Comparison of ENCODE assay signal across 8 cellular contexts in the genomic region with DNA sequence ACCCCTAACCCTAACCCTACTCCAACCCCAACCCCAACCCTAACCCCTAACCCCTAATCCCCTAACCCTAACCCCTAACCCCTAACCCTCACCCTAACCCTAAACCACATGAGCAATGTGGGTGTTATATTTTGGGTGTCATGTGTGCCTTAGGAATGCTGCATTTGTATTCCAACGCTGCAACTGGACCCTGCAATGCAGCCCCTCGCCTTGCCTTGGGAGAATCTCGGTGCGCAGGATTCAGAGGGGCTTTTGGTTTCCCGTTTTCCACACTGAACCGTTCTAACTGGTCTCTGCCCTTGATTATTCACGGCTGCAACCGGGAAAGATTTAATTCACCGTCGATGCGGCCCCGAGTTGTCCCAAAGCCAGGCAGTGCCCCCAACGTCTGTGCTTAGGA. TPM values are rescaled to one million over a fixed set of nuclear protein-coding genes. Genes with fewer than 3 reads are reported as not detected.
DNase-seq lines count a peak whose midpoint lies in the region; ATAC-seq, FAIRE-seq and TF ChIP-seq lines count a peak whose summit lies in the region.
"Not testable (repeated sequence)": the region's sequence is repeated elsewhere in the genome, so short reads cannot be mapped to it uniquely, and the experiment has no call there.
"Had no signal": no experiment of that assay in that cellular context is flagged by ENCODE, and none has a peak within 500 bp of the region (broad histone marks: within the 10 kb centered on the region; RNA-seq: fewer than 3 reads in every experiment).

No MANE protein-coding gene starts in this region.

- 70% methylated on average over 7 of the region's 13 CpGs for WGBS in SK-N-SH (ENCODE audit: low lambda C conversion rate)

- peak overlapping the region; percentile 58 for H3K4me3 Mint-ChIP-seq in CD8-positive, alpha-beta T cell
- H3K4me3 Mint-ChIP-seq in astrocyte (ENCODE audit: unreplicated experiment) = not testable (repeated sequence)

- not testable (repeated sequence) for H3K4me3 ChIP-seq in CD8-positive, alpha-beta T cell (ENCODE audit: low read depth, low read length)
- H3K4me3 ChIP-seq in HL-60 (replicated peaks; ENCODE audit: insufficient read depth, low read length) (peak overlapping the region; percentile 29), SK-N-SH (ENCODE audit: low read depth in 2 of 2, low read length in 1 of 2) (peak overlapping the region in 1 of 2 experiments; percentile 12; a peak in 2 of 4 replicates), astrocyte (ENCODE audit: insufficient read depth, low read depth, low read length) (peak overlapping the region; percentile 42), dorsolateral prefrontal cortex (peak overlapping the region in 41 of 59 donors; percentile 7 to 60 (median 40)), iPS-11a (ENCODE audit: low read depth, low read length) (peak overlapping the region; percentile 24), osteoblast (ENCODE audit: insufficient read depth, low read length) (peak overlapping the region; percentile 45)

- intact Hi-C loops in CD8-positive, alpha-beta T cell (cut with DNase I, micrococcal nuclease); dorsolateral prefrontal cortex (cut with DNase I): not testable (repeated sequence)

- not testable (repeated sequence) for H3K79me2 ChIP-seq in SK-N-SH (ENCODE audit: insufficient read depth); astrocyte (ENCODE audit: insufficient read depth, low read length); osteoblast (ENCODE audit: insufficient read depth, low read length)

- POLR2A ChIA-PET in CD8-positive, alpha-beta T cell (lab: Charles Lee); SK-N-SH (lab: Yijun Ruan, JAX): not testable (repeated sequence)

- H3K9me3 ChIP-seq in CD8-positive, alpha-beta T cell (ENCODE audit: low read length); SK-N-SH; astrocyte (ENCODE audit: insufficient read depth, low read depth, low read length); osteoblast (ENCODE audit: low read depth, low read length): not testable (repeated sequence)

- not testable (repeated sequence) for DNase-seq in CD8-positive, alpha-beta T cell; HL-60 (ENCODE audit: low read depth in 1 of 2, low spot score in 1 of 2); astrocyte (ENCODE audit: low read depth); dorsolateral prefrontal cortex; osteoblast (ENCODE audit: insufficient read length, low spot score, missing footprints)
- peak; percentile 0 for DNase-seq in SK-N-SH

- not testable (repeated sequence) for TF ChIP-seq CTCF in CD8-positive, alpha-beta T cell (IDR thresholded peaks at IDR 0.05); HL-60 (IDR thresholded peaks at IDR 0.05; ENCODE audit: insufficient read depth, low read length); SK-N-SH (IDR thresholded peaks at IDR 0.05); astrocyte (IDR thresholded peaks at IDR 0.05; ENCODE audit: insufficient read depth, low read depth, low read length); dorsolateral prefrontal cortex (IDR thresholded peaks at IDR 0.05 in 54 of 56, conservative IDR thresholded peaks at IDR 0.05 in 2 of 56; ENCODE audit: low read depth in 1 of 56, partially characterized antibody in 56 of 56); osteoblast (IDR thresholded peaks at IDR 0.05; ENCODE audit: extremely low read depth, low read depth, low read length)

- CTCF ChIA-PET in CD8-positive, alpha-beta T cell (lab: Charles Lee); SK-N-SH (lab: Yijun Ruan, JAX): not testable (repeated sequence)

- ATAC-seq in CD8-positive, alpha-beta T cell = not testable (repeated sequence)

- not testable (repeated sequence) for H3K27ac ChIP-seq in CD8-positive, alpha-beta T cell (ENCODE audit: low read depth, low read length); HL-60 (replicated peaks); SK-N-SH (ENCODE audit: low read depth in 2 of 2, low read length in 1 of 2); astrocyte (ENCODE audit: low read depth, low read length); osteoblast (ENCODE audit: low read depth, low read length)
- H3K27ac ChIP-seq in dorsolateral prefrontal cortex = peak overlapping the region in 1 of 59 donors; percentile 48

- H3K9me3 Mint-ChIP-seq in CD8-positive, alpha-beta T cell; astrocyte (ENCODE audit: unreplicated experiment): not testable (repeated sequence)

- H3K27me3 ChIP-seq in CD8-positive, alpha-beta T cell (ENCODE audit: insufficient read depth, low read length); HL-60 (ENCODE audit: insufficient read depth, poor library complexity, severe bottlenecking); SK-N-SH (ENCODE audit: insufficient read depth); astrocyte (ENCODE audit: insufficient read depth, low read length); dorsolateral prefrontal cortex; osteoblast (ENCODE audit: insufficient read depth, low read length): not testable (repeated sequence)

- not testable (repeated sequence) for TF ChIP-seq RAD21 in SK-N-SH (IDR thresholded peaks at IDR 0.05; ENCODE audit: low read length)

- not testable (repeated sequence) for TF ChIP-seq EP300 in SK-N-SH (IDR thresholded peaks at IDR 0.05; ENCODE audit: borderline replicate concordance in 1 of 2, low read depth in 1 of 2, low read length in 1 of 2)

- not testable (repeated sequence) for H3K36me3 Mint-ChIP-seq in CD8-positive, alpha-beta T cell; astrocyte (ENCODE audit: low read depth, unreplicated experiment)

- H3K4me1 ChIP-seq in CD8-positive, alpha-beta T cell (ENCODE audit: insufficient read depth, low read length); SK-N-SH (ENCODE audit: control insufficient read depth in 1 of 2, insufficient read depth in 2 of 2, low read depth in 1 of 2, low read length in 1 of 2); astrocyte (ENCODE audit: insufficient read depth, low read length); osteoblast (ENCODE audit: insufficient read depth, low read length): not testable (repeated sequence)

- H3K27me3 Mint-ChIP-seq in CD8-positive, alpha-beta T cell (ENCODE audit: low read depth); astrocyte (ENCODE audit: low read depth, unreplicated experiment): not testable (repeated sequence)

- H4K20me1 ChIP-seq in SK-N-SH (ENCODE audit: insufficient read depth); astrocyte (ENCODE audit: insufficient read depth, low read length); osteoblast (ENCODE audit: insufficient read depth, low read length): not testable (repeated sequence)

- H3K9ac ChIP-seq in SK-N-SH; astrocyte (ENCODE audit: low read length): not testable (repeated sequence)

- not testable (repeated sequence) for H3K4me2 ChIP-seq in SK-N-SH; astrocyte (ENCODE audit: low read length); osteoblast (ENCODE audit: insufficient read depth, low read length)

- H3K9me2 ChIP-seq in SK-N-SH = not testable (repeated sequence)

- not testable (repeated sequence) for H3K4me1 Mint-ChIP-seq in CD8-positive, alpha-beta T cell (ENCODE audit: low read depth); astrocyte (ENCODE audit: low read depth, unreplicated experiment)

- H3F3A ChIP-seq in SK-N-SH (replicated peaks; ENCODE audit: insufficient read depth) = not testable (repeated sequence)

- not testable (repeated sequence) for H3K36me3 ChIP-seq in CD8-positive, alpha-beta T cell (ENCODE audit: insufficient read depth, low read length); SK-N-SH (replicated peaks in 1 of 2; ENCODE audit: control insufficient read depth in 1 of 2, insufficient read depth in 2 of 2, low read length in 1 of 2); astrocyte (ENCODE audit: insufficient read depth, low read length); osteoblast (ENCODE audit: insufficient read depth, low read length)

- H2AFZ ChIP-seq in SK-N-SH (ENCODE audit: low read depth); astrocyte (ENCODE audit: low read depth, low read length); osteoblast (ENCODE audit: low read length): not testable (repeated sequence)

- H3K27ac Mint-ChIP-seq in CD8-positive, alpha-beta T cell; astrocyte (ENCODE audit: unreplicated experiment): not testable (repeated sequence)

- not testable (repeated sequence) for FAIRE-seq in astrocyte (lab: Jason Lieb, UNC)

RNA-seq across cellular contexts. Expression of gene PLPP2, which starts 45.3 kb away (rescaled TPM):
- total RNA-seq in CD8-positive, alpha-beta T cell = under 1 TPM; 0.11 to 0.24 TPM
- polyA plus RNA-seq in SK-N-SH (2012; rRNA removed) = 27.3 and 33.6 TPM in 2 replicates
- polyA plus RNA-seq in SK-N-SH (2012; cell fraction: cytosol; rRNA removed) = 19.4 and 27.7 TPM in 2 replicates
- polyA plus RNA-seq in SK-N-SH (2012; cell fraction: nucleus; rRNA removed) = 44.7 and 58.0 TPM in 2 replicates
- total RNA-seq in astrocyte (2.9 and 3.7 TPM in 2 replicates), dorsolateral prefrontal cortex (100 to 1,000 TPM in 2 of 120 experiments, 10 to 100 TPM in 117, 1 to 10 TPM in 1; 8.9 to 153 (median 31.6) TPM), osteoblast (1.1 and 1.5 TPM in 2 replicates)
- polyA plus RNA-seq: cardiac muscle cell had no signal
